In genomic region chr19:1274081-1274851, GRCh38 we compare ENCODE assay signal across 1 cellular context.
TF ChIP-seq lines count a peak whose summit lies in the region.

No MANE protein-coding gene starts in this region.

TF ChIP-seq in K562, 482 proteins besides CTCF, POLR2A, EP300 and RAD21 (continued from another document and continues in another):
- TF ChIP-seq ELK1 (CRISPR knock-in tag; IDR thresholded peaks at IDR 0.05) (no peak), GABPA (tag; conservative IDR thresholded peaks at IDR 0.05; ENCODE audit: low read depth) (no peak), TAF1 (IDR thresholded peaks at IDR 0.05; ENCODE audit: control insufficient read depth, extremely low read depth, insufficient read depth, low read length, severe bottlenecking) (peak; percentile 25), ZNF146 (CRISPR knock-in tag; IDR thresholded peaks at IDR 0.05; ENCODE audit: unreplicated experiment) (no peak), HLTF (IDR thresholded peaks at IDR 0.05) (no peak), TSC22D4 (tag; IDR thresholded peaks at IDR 0.05) (no peak), ZNF318 (IDR thresholded peaks at IDR 0.05; ENCODE audit: borderline replicate concordance in 1 of 2, low read depth in 1 of 2) (no peak), ZFPM2 (CRISPR knock-in tag; IDR thresholded peaks at IDR 0.05) (peak; percentile 14; the same call in 1 of the 2 replicates), PCBP1 (IDR thresholded peaks at IDR 0.05; ENCODE audit: low read depth, low read length, poor library complexity, severe bottlenecking) (peak; percentile 28), BRF2 (IDR thresholded peaks at IDR 0.05; ENCODE audit: borderline replicate concordance, insufficient read depth, insufficient read length) (no peak), CREB1 (IDR thresholded peaks at IDR 0.05) (peak; percentile 72), CREB1 (CRISPR knock-in tag; IDR thresholded peaks at IDR 0.05) (peak; percentile 61), FOXO4 (CRISPR knock-in tag; IDR thresholded peaks at IDR 0.05) (no peak), ARID3A (IDR thresholded peaks at IDR 0.05; ENCODE audit: borderline replicate concordance, low read depth, low read length) (no peak), CREBBP (IDR thresholded peaks at IDR 0.05; ENCODE audit: low read depth, low read length) (no peak), DEAF1 (CRISPR knock-in tag; IDR thresholded peaks at IDR 0.05) (no peak), MCM2 (IDR thresholded peaks at IDR 0.05; ENCODE audit: low read depth) (no peak), THRA (IDR thresholded peaks at IDR 0.05) (no peak), BRD9 (IDR thresholded peaks at IDR 0.05; ENCODE audit: low read depth, partially characterized antibody) (no peak), MXD1 (CRISPR knock-in tag; IDR thresholded peaks at IDR 0.05; ENCODE audit: borderline replicate concordance, poor library complexity, severe bottlenecking) (peak; percentile 15), NR2C1 (IDR thresholded peaks at IDR 0.05) (no peak), NR2C1 (tag; IDR thresholded peaks at IDR 0.05) (peak; percentile 20; the same call in 1 of the 2 replicates), ZNF57 (CRISPR knock-in tag; IDR thresholded peaks at IDR 0.05) (no peak), MBD2 (IDR thresholded peaks at IDR 0.05; ENCODE audit: borderline replicate concordance, low read depth) (peak; percentile 44), CREM (IDR thresholded peaks at IDR 0.05; ENCODE audit: low read depth) (peak; percentile 52), HNRNPL (IDR thresholded peaks at IDR 0.05; ENCODE audit: low read depth, low read length) (0 out of 2 replicates have a peak, but pooled peaks have one; percentile 53), ZNF212 (CRISPR knock-in tag; IDR thresholded peaks at IDR 0.05) (no peak), IRF2 (CRISPR knock-in tag; IDR thresholded peaks at IDR 0.05) (no peak), ASH1L (IDR thresholded peaks at IDR 0.05; ENCODE audit: borderline replicate concordance, low read depth, partially characterized antibody) (no peak), SAFB2 (IDR thresholded peaks at IDR 0.05; ENCODE audit: borderline replicate concordance, low read depth, low read length, severe bottlenecking) (no peak), PTBP1 (IDR thresholded peaks at IDR 0.05; ENCODE audit: low read depth, low read length) (peak; percentile 21; the same call in 1 of the 2 replicates), CEBPG (CRISPR knock-in tag; IDR thresholded peaks at IDR 0.05) (no peak), CEBPG (tag; conservative IDR thresholded peaks at IDR 0.05 in 1 of 2, IDR thresholded peaks at IDR 0.05 in 1 of 2) (no peak), ZNF140 (CRISPR knock-in tag; IDR thresholded peaks at IDR 0.05) (no peak), ZNF134 (CRISPR knock-in tag; conservative IDR thresholded peaks at IDR 0.05) (no peak), MAX (CRISPR knock-in tag; IDR thresholded peaks at IDR 0.05) (peak; percentile 49), SREBF2 (CRISPR knock-in tag; IDR thresholded peaks at IDR 0.05) (no peak), TEAD2 (tag; IDR thresholded peaks at IDR 0.05) (no peak), RBM14 (IDR thresholded peaks at IDR 0.05; ENCODE audit: borderline replicate concordance, insufficient read depth, low read depth, low read length) (peak; percentile 1; the same call in 1 of the 2 replicates), NRF1 (conservative IDR thresholded peaks at IDR 0.05 in 1 of 2, IDR thresholded peaks at IDR 0.05 in 1 of 2) (no peak), ZBED1 (IDR thresholded peaks at IDR 0.05) (no peak), ZNF695 (CRISPR knock-in tag; IDR thresholded peaks at IDR 0.05) (no peak), CBX3 (IDR thresholded peaks at IDR 0.05; ENCODE audit: borderline replicate concordance in 1 of 2, low read length in 2 of 2) (peak in 1 of 2 experiments; percentile 1; a peak in 1 of 3 replicates), FOXK2 (conservative IDR thresholded peaks at IDR 0.05 in 1 of 2, IDR thresholded peaks at IDR 0.05 in 1 of 2; ENCODE audit: low read depth in 2 of 2) (no peak), ZNF436 (CRISPR knock-in tag; IDR thresholded peaks at IDR 0.05) (no peak), JUN (IDR thresholded peaks at IDR 0.05; ENCODE audit: borderline replicate concordance, low read depth, low read length) (no peak), JUN (CRISPR knock-in tag; IDR thresholded peaks at IDR 0.05; ENCODE audit: borderline replicate concordance) (no peak), NEUROD1 (IDR thresholded peaks at IDR 0.05; ENCODE audit: borderline replicate concordance, low read depth, low read length, partially characterized antibody) (no peak), ZNF347 (CRISPR knock-in tag; IDR thresholded peaks at IDR 0.05; ENCODE audit: low read depth) (no peak), USF1 (CRISPR knock-in tag; IDR thresholded peaks at IDR 0.05) (peak; percentile 49; the same call in 1 of the 2 replicates), ZNF696 (CRISPR knock-in tag; conservative IDR thresholded peaks at IDR 0.05) (no peak)
